Comparison of ENCODE assay signal across 16 cellular contexts in the genomic region with DNA sequence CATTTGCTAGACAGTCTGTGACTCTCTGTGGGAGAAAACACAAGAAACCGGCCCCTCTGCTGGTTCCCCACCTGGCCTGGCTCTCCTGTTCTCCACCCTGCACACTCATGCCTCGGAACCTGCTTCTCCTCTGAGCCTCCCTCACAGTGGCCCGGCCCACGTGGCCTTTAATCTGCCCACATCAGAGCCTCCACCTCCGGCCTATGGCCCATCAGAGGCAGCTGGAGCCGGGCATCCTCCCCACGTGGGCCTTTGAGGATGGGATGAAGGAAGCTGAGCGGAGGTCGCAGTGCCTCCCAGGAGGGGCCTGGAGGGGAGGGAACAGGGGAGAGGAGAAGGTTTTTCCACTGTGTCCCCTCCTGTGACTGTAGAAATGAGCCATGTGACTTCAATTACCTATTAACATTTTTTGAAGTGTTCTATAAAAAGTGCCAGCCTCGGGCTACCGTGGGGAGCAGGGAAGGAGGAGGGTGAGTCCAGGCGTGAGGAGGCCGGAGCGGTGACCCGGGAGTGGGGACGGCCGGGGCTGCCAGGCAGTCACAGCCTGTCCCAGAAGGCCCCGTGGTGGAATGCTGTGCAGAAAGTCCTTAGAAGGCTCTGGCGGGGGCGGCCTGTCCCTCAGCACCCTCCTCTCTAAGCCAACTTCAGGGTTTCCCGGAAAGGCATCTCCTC. TPM values are rescaled to one million over a fixed set of nuclear protein-coding genes. Genes with fewer than 3 reads are reported as not detected.
DNase-seq lines count a peak whose midpoint lies in the region; ATAC-seq, FAIRE-seq and TF ChIP-seq lines count a peak whose summit lies in the region.
"Had no signal": no experiment of that assay in that cellular context is flagged by ENCODE, and none has a peak within 500 bp of the region (broad histone marks: within the 10 kb centered on the region; RNA-seq: fewer than 3 reads in every experiment).

No MANE protein-coding gene starts in this region.

- H3K4me2 ChIP-seq in IMR-90 (ENCODE audit: low read depth, low read length) (no peak overlapping the region), H1 (ENCODE audit: insufficient read depth in 1 of 2, low read depth in 2 of 2, low read length in 2 of 2) (no peak overlapping the region), mesenchymal stem cell (ENCODE audit: low read length, poor library complexity, severe bottlenecking) (no peak overlapping the region)

- POLR2A ChIA-PET in IMR-90 (lab: Charles Lee; ENCODE audit: unreplicated experiment) (no interaction called here), H1 (lab: Charles Lee; ENCODE audit: partially characterized antibody) (interaction anchor here (0.8 to 4.0 kb wide), 5 partner anchors 8 to 29 kb away, joined by 3 to 15 read pairs (median 13); a partner anchor contains a TSS)

- H3K27me3 Mint-ChIP-seq in Calu3 (ENCODE audit: unreplicated experiment), result peaks cover 13% of the 10 kb centered on the region
- H3K27me3 Mint-ChIP-seq: activated T-cell treated with anti-CD3 and anti-CD28 coated beads, Interleukin-2, amount 50 U/mL, for 24 hours; stimulated activated naive CD8-positive, alpha-beta T cell treated with anti-CD3 and anti-CD28 coated beads, Interleukin-15, amount 100 ng/mL, for 72 hours had no signal

- H3K9ac ChIP-seq in IMR-90 (ENCODE audit: low read depth, low read length) (no peak overlapping the region), H1 (replicated peaks in 1 of 4; ENCODE audit: extremely low read depth in 1 of 4, low read depth in 3 of 4, low read length in 3 of 4) (no peak overlapping the region; a peak in 1 of 7 replicates), mesenchymal stem cell (ENCODE audit: low read length) (no peak overlapping the region)
- H3K9ac ChIP-seq: parathyroid adenoma had no signal

- in situ Hi-C loops in IMR-90 (cut with MboI; ENCODE audit: low sequenced_read_pairs), result no loop called here

- no peak overlapping the region for H4K91ac ChIP-seq in IMR-90 (ENCODE audit: insufficient read depth, low read depth, low read length)
- no peak overlapping the region for H4K91ac ChIP-seq in H1 (replicated peaks; ENCODE audit: insufficient read length, low read length)
- peak overlapping the region; percentile 55 for H4K91ac ChIP-seq in mesenchymal stem cell (ENCODE audit: low read length)

- H3K23me2 ChIP-seq in H1 (ENCODE audit: low read depth, low read length), result no peaks in the 10 kb centered on the region; the same call in 1 of the 2 replicates

- ATAC-seq in IMR-90 (ENCODE audit: low read depth) (no peak; the same call in 1 of the 2 replicates), GM21360 (IDR thresholded peaks at IDR 0.05; ENCODE audit: unreplicated experiment) (no peak), GM18520 (IDR thresholded peaks at IDR 0.05; ENCODE audit: unreplicated experiment) (no peak)
- ATAC-seq: stimulated activated naive CD8-positive, alpha-beta T cell treated with anti-CD3 and anti-CD28 coated beads, Interleukin-15, amount 100 ng/mL, for 72 hours had no signal

- H3K9me3 ChIP-seq in IMR-90 (ENCODE audit: control insufficient read depth, insufficient read depth, low read length) (no peaks in the 10 kb centered on the region), H1 (ENCODE audit: insufficient read depth in 2 of 2, low read depth in 1 of 2, low read length in 1 of 2) (no peaks in the 10 kb centered on the region), mesenchymal stem cell (ENCODE audit: control insufficient read depth, low read length) (no peaks in the 10 kb centered on the region), tibial artery (no peaks in the 10 kb centered on the region)

- no peak for TF ChIP-seq POLR2A in IMR-90 (IDR thresholded peaks at IDR 0.05; ENCODE audit: low read depth, low read length)
- no peak for TF ChIP-seq POLR2A in H1 (IDR thresholded peaks at IDR 0.05; ENCODE audit: control extremely low read depth in 1 of 2, low read depth in 2 of 2, low read length in 2 of 2)

- H3K56ac ChIP-seq in IMR-90 (ENCODE audit: extremely low read depth, insufficient read depth, low read length) (no peak overlapping the region), H1 (replicated peaks; ENCODE audit: insufficient read length, low read depth, low read length) (no peak overlapping the region)

- no peak overlapping the region for H3K27ac Mint-ChIP-seq in Calu3 (ENCODE audit: unreplicated experiment)
- H3K27ac Mint-ChIP-seq: activated T-cell treated with anti-CD3 and anti-CD28 coated beads, Interleukin-2, amount 50 U/mL, for 24 hours had no signal

- H2BK5ac ChIP-seq in IMR-90 (ENCODE audit: low read depth, low read length, poor library complexity, severe bottlenecking), result no peak overlapping the region
- no peak overlapping the region for H2BK5ac ChIP-seq in H1 (ENCODE audit: low read depth, low read length)
- H2BK5ac ChIP-seq in mesenchymal stem cell (ENCODE audit: low read depth, low read length, poor library complexity, severe bottlenecking), result no peak overlapping the region

- H3K4me3 Mint-ChIP-seq in Calu3 (ENCODE audit: low read depth, unreplicated experiment), result no peak overlapping the region
- H3K4me3 Mint-ChIP-seq: activated T-cell treated with anti-CD3 and anti-CD28 coated beads, Interleukin-2, amount 50 U/mL, for 24 hours; CD8-positive, alpha-beta memory T cell; stimulated activated naive CD8-positive, alpha-beta T cell treated with anti-CD3 and anti-CD28 coated beads, Interleukin-15, amount 100 ng/mL, for 72 hours had no signal

- H3K79me1 ChIP-seq in IMR-90 (ENCODE audit: low read depth in 1 of 2, low read length in 2 of 2) (no peaks in the 10 kb centered on the region), H1 (ENCODE audit: low read depth, low read length) (no peaks in the 10 kb centered on the region), mesenchymal stem cell (replicated peaks; ENCODE audit: low read length, poor library complexity, severe bottlenecking) (no peaks in the 10 kb centered on the region)

- H3K4me1 ChIP-seq in IMR-90 (ENCODE audit: control insufficient read depth, insufficient read depth, low read length), result peaks cover 6% of the 10 kb centered on the region
- peaks cover 0 to 4% (median 1%) of the 10 kb centered on the region in 4 experiments; a peak in 1 of 7 replicates for H3K4me1 ChIP-seq in H1 (replicated peaks in 1 of 4; ENCODE audit: control insufficient read depth in 3 of 4, insufficient read depth in 4 of 4, low read length in 3 of 4)
- peaks cover 8% of the 10 kb centered on the region for H3K4me1 ChIP-seq in mesenchymal stem cell (ENCODE audit: control insufficient read depth, insufficient read depth, low read depth, low read length)
- peaks cover 0 to 28% (median 23%) of the 10 kb centered on the region in 4 donors for H3K4me1 ChIP-seq in tibial artery
- H3K4me1 ChIP-seq: parathyroid adenoma had no signal

- H2AK5ac ChIP-seq in IMR-90 (ENCODE audit: low read depth, low read length) (peak overlapping the region; percentile 13; the same call in 1 of the 2 replicates), H1 (ENCODE audit: low read depth, low read length) (no peak overlapping the region), mesenchymal stem cell (ENCODE audit: low read length, severe bottlenecking) (no peak overlapping the region)

- no peaks in the 10 kb centered on the region for H4K20me1 ChIP-seq in IMR-90 (ENCODE audit: insufficient read depth, low read length)
- H4K20me1 ChIP-seq in H1 (replicated peaks in 1 of 2; ENCODE audit: control insufficient read depth in 1 of 2, insufficient read depth in 2 of 2, low read length in 2 of 2), result no peaks in the 10 kb centered on the region

- H2BK12ac ChIP-seq in H1 (ENCODE audit: low read depth, low read length) (0 out of 2 replicates have a peak overlapping the region, but pooled peaks have one; percentile 23), mesenchymal stem cell (ENCODE audit: low read length in 2 of 2) (peak overlapping the region in 1 of 2 experiments; percentile 95)

- H3K9me3 Mint-ChIP-seq in Calu3 (ENCODE audit: low read depth, unreplicated experiment), result no peaks in the 10 kb centered on the region
- H3K9me3 Mint-ChIP-seq: activated T-cell treated with anti-CD3 and anti-CD28 coated beads, Interleukin-2, amount 50 U/mL, for 24 hours; stimulated activated naive CD8-positive, alpha-beta T cell treated with anti-CD3 and anti-CD28 coated beads, Interleukin-15, amount 100 ng/mL, for 72 hours had no signal

- TF ChIP-seq RAD21 in IMR-90 (IDR thresholded peaks at IDR 0.05; ENCODE audit: low read length) (no peak), H1 (IDR thresholded peaks at IDR 0.05 in 1 of 2, conservative IDR thresholded peaks at IDR 0.05 in 1 of 2; ENCODE audit: low read depth in 2 of 2, low read length in 2 of 2) (no peak)

- no peak overlapping the region for H2AK9ac ChIP-seq in IMR-90 (replicated peaks; ENCODE audit: low read depth, low read length, poor library complexity)

- no peak overlapping the region for H3K23ac ChIP-seq in IMR-90 (ENCODE audit: low read depth, low read length)
- H3K23ac ChIP-seq in H1 (ENCODE audit: insufficient read length), result no peak overlapping the region
- H3K23ac ChIP-seq in mesenchymal stem cell (ENCODE audit: low read length in 2 of 2), result no peak overlapping the region

- BruUV-seq in IMR-90 (replicated peaks; lab: Mats Ljungman, UMichigan), result no TSS peak
- no TSS peak for BruUV-seq in Calu3 (replicated peaks; lab: Mats Ljungman, UMichigan)

- H3K4me1 Mint-ChIP-seq in Calu3 (ENCODE audit: low read depth, unreplicated experiment), result peaks cover 15% of the 10 kb centered on the region

- H3K36me3 ChIP-seq in IMR-90 (ENCODE audit: control insufficient read depth, insufficient read depth, low read length) (no peaks in the 10 kb centered on the region), H1 (ENCODE audit: control insufficient read depth in 2 of 4, insufficient read depth in 4 of 4, low read length in 3 of 4) (no peaks in the 10 kb centered on the region), mesenchymal stem cell (ENCODE audit: control insufficient read depth in 1 of 2, insufficient read depth in 2 of 2, low read depth in 1 of 2, low read length in 2 of 2) (no peaks in the 10 kb centered on the region), tibial artery (no peaks in the 10 kb centered on the region)

- no peak for FAIRE-seq in H1 (lab: Jason Lieb, UNC)

- H2BK20ac ChIP-seq in IMR-90 (ENCODE audit: low read depth, low read length), result no peak overlapping the region
- H2BK20ac ChIP-seq in H1 (ENCODE audit: low read length), result no peak overlapping the region

- no peak overlapping the region for H3K27ac ChIP-seq in IMR-90 (ENCODE audit: insufficient read depth, low read length)
- no peak overlapping the region for H3K27ac ChIP-seq in H1 (ENCODE audit: low read depth, low read length)
- no peak overlapping the region for H3K27ac ChIP-seq in mesenchymal stem cell (ENCODE audit: low read length, poor library complexity, severe bottlenecking)
- peak overlapping the region; percentile 76 to 83 for H3K27ac ChIP-seq in tibial artery
- H3K27ac ChIP-seq: HL-60, parathyroid adenoma had no signal

- intact Hi-C loops in IMR-90 (cut with micrococcal nuclease) (no loop called here), tibial artery (cut with DNase I; ENCODE audit: low total_unique reads) (no loop called here), Calu3 (cut with micrococcal nuclease; ENCODE audit: unreplicated experiment) (no loop called here)

- H2BK15ac ChIP-seq in IMR-90 (ENCODE audit: low read depth, low read length), result no peak overlapping the region
- no peak overlapping the region for H2BK15ac ChIP-seq in H1 (ENCODE audit: low read length)
- H2BK15ac ChIP-seq in mesenchymal stem cell (ENCODE audit: low read depth, poor library complexity, severe bottlenecking), result no peak overlapping the region

- TF ChIP-seq CTCF in IMR-90 (conservative IDR thresholded peaks at IDR 0.05; ENCODE audit: low read depth, low read length), result no peak
- TF ChIP-seq CTCF in H1 (IDR thresholded peaks at IDR 0.05; ENCODE audit: control extremely low read depth in 1 of 3, insufficient read depth in 1 of 3, low read depth in 1 of 3, low read length in 3 of 3), result no peak
- no peak for TF ChIP-seq CTCF in tibial artery (IDR thresholded peaks at IDR 0.05)
- TF ChIP-seq CTCF in Calu3 (IDR thresholded peaks at IDR 0.05; ENCODE audit: unreplicated experiment), result no peak

- dilution Hi-C loops in IMR-90 (cut with HindIII; ENCODE audit: low sequenced_read_pairs, unreplicated experiment), result no loop called here

- DNase-seq in IMR-90 (no peak), H1 (ENCODE audit: low read depth in 1 of 2, low spot score in 2 of 2) (peak in 1 of 2 experiments; percentile 55), mesenchymal stem cell (no peak), tibial artery (peak; percentile 64 to 92), mesenteric fat pad (ENCODE audit: low spot score) (no peak), Calu3 (no peak)
- DNase-seq: activated T-cell treated with anti-CD3 and anti-CD28 coated beads, Interleukin-2, amount 50 U/mL, for 24 hours; CD8-positive, alpha-beta memory T cell; left colon; MV-4-11; NCI-H69; stimulated activated naive CD8-positive, alpha-beta T cell treated with anti-CD3 and anti-CD28 coated beads, Interleukin-15, amount 100 ng/mL, for 72 hours had no signal

- no peaks in the 10 kb centered on the region for H3K9me1 ChIP-seq in IMR-90 (ENCODE audit: insufficient read depth, low read length)

- no peak overlapping the region for H3K14ac ChIP-seq in IMR-90 (replicated peaks; ENCODE audit: low read depth, low read length)
- no peak overlapping the region for H3K14ac ChIP-seq in H1 (ENCODE audit: insufficient read length)
- no peak overlapping the region for H3K14ac ChIP-seq in mesenchymal stem cell (ENCODE audit: low read length in 2 of 2)

- H4K8ac ChIP-seq in IMR-90 (ENCODE audit: low read depth in 2 of 2, low read length in 2 of 2) (no peak overlapping the region), H1 (ENCODE audit: extremely low read depth, insufficient read depth, low read length) (peak overlapping the region; percentile 84), mesenchymal stem cell (ENCODE audit: low read length) (peak overlapping the region; percentile 35)

- no peak for TF ChIP-seq EP300 in H1 (IDR thresholded peaks at IDR 0.05; ENCODE audit: borderline replicate concordance in 1 of 2, low read depth in 2 of 2, low read length in 2 of 2)

- H2AFZ ChIP-seq in IMR-90 (replicated peaks; ENCODE audit: low read length, poor library complexity) (peak overlapping the region; percentile 12), H1 (ENCODE audit: low read length) (peak overlapping the region; percentile 86; the same call in 1 of the 2 replicates), mesenchymal stem cell (ENCODE audit: low read depth, low read length) (no peak overlapping the region)
- H2AFZ ChIP-seq: parathyroid adenoma had no signal

- H3K27me3 ChIP-seq in IMR-90 (ENCODE audit: control insufficient read depth, insufficient read depth, low read length) (no peaks in the 10 kb centered on the region), H1 (replicated peaks in 1 of 4; ENCODE audit: control insufficient read depth in 3 of 4, extremely low read depth in 1 of 4, insufficient read depth in 3 of 4, low read length in 3 of 4) (no peaks in the 10 kb centered on the region), mesenchymal stem cell (ENCODE audit: control insufficient read depth in 1 of 2, insufficient read depth in 1 of 2, low read length in 2 of 2) (peaks cover 0 to 6% of the 10 kb centered on the region in 2 experiments), tibial artery (no peaks in the 10 kb centered on the region)

- H3K36me3 Mint-ChIP-seq in Calu3 (ENCODE audit: insufficient read depth, unreplicated experiment), result no peaks in the 10 kb centered on the region
- H3K36me3 Mint-ChIP-seq: CD8-positive, alpha-beta memory T cell had no signal

- H4K5ac ChIP-seq in IMR-90 (ENCODE audit: low read depth, low read length) (no peak overlapping the region), H1 (ENCODE audit: insufficient read length, low read depth, low read length) (no peak overlapping the region)

- H3K4ac ChIP-seq in IMR-90 (ENCODE audit: low read depth, low read length), result no peak overlapping the region
- no peak overlapping the region for H3K4ac ChIP-seq in H1 (replicated peaks; ENCODE audit: insufficient read length, low read depth, low read length)
- H3K4ac ChIP-seq in mesenchymal stem cell (ENCODE audit: low read depth in 1 of 2, low read length in 2 of 2), result no peak overlapping the region

- no peaks in the 10 kb centered on the region for H3K79me2 ChIP-seq in H1 (ENCODE audit: control insufficient read depth in 1 of 2, insufficient read depth in 2 of 2, low read length in 2 of 2)
- H3K79me2 ChIP-seq: parathyroid adenoma had no signal

- H2BK120ac ChIP-seq in IMR-90 (ENCODE audit: low read depth, low read length), result no peak overlapping the region
- H2BK120ac ChIP-seq in H1 (replicated peaks; ENCODE audit: low read depth, low read length), result no peak overlapping the region
- no peak overlapping the region for H2BK120ac ChIP-seq in mesenchymal stem cell (ENCODE audit: low read depth, low read length)

- no peak overlapping the region for H3K18ac ChIP-seq in IMR-90 (ENCODE audit: low read depth, low read length)
- H3K18ac ChIP-seq in H1 (ENCODE audit: extremely low read depth, low read length), result no peak overlapping the region; the same call in 1 of the 2 replicates
- no peak overlapping the region for H3K18ac ChIP-seq in mesenchymal stem cell (ENCODE audit: low read depth in 1 of 2, low read length in 2 of 2)

- H3K4me3 ChIP-seq in IMR-90 (ENCODE audit: insufficient read depth, low read depth, low read length) (no peak overlapping the region), H1 (ENCODE audit: extremely low read depth in 1 of 4, insufficient read depth in 2 of 4, low read depth in 3 of 4, low read length in 4 of 4) (no peak overlapping the region), mesenchymal stem cell (ENCODE audit: insufficient read depth in 1 of 2, low read depth in 1 of 2, low read length in 2 of 2) (no peak overlapping the region), tibial artery (no peak overlapping the region)

- no CpG with 5 or more reads among the region's 21 CpGs for WGBS in IMR-90 (ENCODE audit: extremely low coverage in 2 of 2, insufficient read length in 1 of 2), 2 experiments
- 81% methylated on average over 19 of the region's 21 CpGs; no CpG with 5 or more reads in 1 of the 2 experiments for WGBS in H1 (ENCODE audit: extremely low coverage in 1 of 2, insufficient coverage in 1 of 2, insufficient read length in 1 of 2, insufficient replicate concordance in 2 of 2, low coverage in 1 of 2, low lambda C conversion rate in 2 of 2, missing lambda C conversion rate in 1 of 2), 2 experiments
- WGBS in mesenchymal stem cell, result 62% methylated on average over 20 of the region's 21 CpGs

- CTCF ChIA-PET in IMR-90 (lab: Yijun Ruan, JAX), result no interaction called here
- CTCF ChIA-PET in H1 (lab: Charles Lee; ENCODE audit: partially characterized antibody), result interaction anchor here (0.9 to 2.0 kb wide), 4 partner anchors 33 to 64 kb away, joined by 3 to 5 read pairs (median 5); no protein-coding TSS in a partner anchor
- CTCF ChIA-PET in Calu3 (lab: Charles Lee), result no interaction called here

RNA-seq across cellular contexts. Expression of a gene that starts 24.6 kb away (rescaled TPM):
- 105 and 142 TPM in 2 replicates for total RNA-seq in IMR-90 (2012; rRNA removed)
- polyA plus RNA-seq in IMR-90 (2012; rRNA removed), result 155 and 171 TPM in 2 replicates
- polyA plus RNA-seq in IMR-90 (2012; cell fraction: cytosol; rRNA removed), result 117 and 213 TPM in 2 replicates
- 88.4 and 128 TPM in 2 replicates for polyA plus RNA-seq in IMR-90 (2012; cell fraction: nucleus; rRNA removed; ENCODE audit: low replicate concordance)
- 290 and 291 TPM in 2 replicates for total RNA-seq in H1 (2021; fragmentation: NEBNext Ultra II Directional; extraction: Animal tissue kit (Norgen Biotek cat#: 25700))
- polyA plus RNA-seq in H1 (2011; rRNA removed), result 351 and 475 TPM in 2 replicates
- 305 TPM for polyA plus RNA-seq in H1 (2011; cell fraction: cytosol; rRNA removed)
- 293 TPM for polyA plus RNA-seq in H1 (2011; cell fraction: nucleus; rRNA removed)
- 192 to 294 TPM (median 290 TPM) in 4 replicates for polyA plus RNA-seq in H1 (2012, experiment 1 of 2)
- 364 TPM for polyA plus RNA-seq in H1 (2012, experiment 2 of 2)
- 328 TPM for polyA plus RNA-seq in H1 (2013, experiment 1 of 2)
- polyA plus RNA-seq in H1 (2013, experiment 2 of 2), result 322 TPM
- 271 and 323 TPM in 2 replicates for polyA minus RNA-seq in H1 (2011; rRNA and poly(A)+ RNA removed)
- 153 TPM for polyA minus RNA-seq in H1 (2011; cell fraction: cytosol; rRNA and poly(A)+ RNA removed)
- 89.0 TPM for polyA minus RNA-seq in H1 (2011; cell fraction: nucleus; rRNA and poly(A)+ RNA removed)
- 164 TPM for polyA plus RNA-seq in mesenchymal stem cell (2013, experiment 1 of 2)
- polyA plus RNA-seq in mesenchymal stem cell (2013, experiment 2 of 2), result 163 TPM
- 168 TPM for total RNA-seq in mesenteric fat pad
- 237 and 250 TPM in 2 replicates for total RNA-seq in Calu3 (2022)

RNA-seq across cellular contexts. Expression of a gene that starts 37.6 kb away (rescaled TPM):
- total RNA-seq in IMR-90 (2012; rRNA removed) (134 and 144 TPM in 2 replicates), mesenteric fat pad (228 TPM), Calu3 (2022) (180 and 184 TPM in 2 replicates)
- polyA plus RNA-seq in IMR-90 (2012; rRNA removed) (274 and 374 TPM in 2 replicates), H1 (2011; rRNA removed) (211 and 314 TPM in 2 replicates)
- 459 and 604 TPM in 2 replicates for polyA plus RNA-seq in IMR-90 (2012; cell fraction: cytosol; rRNA removed)
- 129 and 153 TPM in 2 replicates for polyA plus RNA-seq in IMR-90 (2012; cell fraction: nucleus; rRNA removed; ENCODE audit: low replicate concordance)
- total RNA-seq in H1 (2021; fragmentation: NEBNext Ultra II Directional; extraction: Animal tissue kit (Norgen Biotek cat#: 25700)), result 195 and 205 TPM in 2 replicates
- 183 TPM for polyA plus RNA-seq in H1 (2011; cell fraction: cytosol; rRNA removed)
- polyA plus RNA-seq in H1 (2011; cell fraction: nucleus; rRNA removed), result 172 TPM
- 204 to 246 TPM (median 221 TPM) in 4 replicates for polyA plus RNA-seq in H1 (2012, experiment 1 of 2)
- polyA plus RNA-seq in H1 (2012, experiment 2 of 2), result 496 TPM
- polyA plus RNA-seq in H1 (2013, experiment 1 of 2), result 196 TPM
- polyA plus RNA-seq in H1 (2013, experiment 2 of 2), result 195 TPM
- polyA minus RNA-seq in H1 (2011; rRNA and poly(A)+ RNA removed), result 50.4 and 60.7 TPM in 2 replicates
- 76.3 TPM for polyA minus RNA-seq in H1 (2011; cell fraction: cytosol; rRNA and poly(A)+ RNA removed)
- 54.4 TPM for polyA minus RNA-seq in H1 (2011; cell fraction: nucleus; rRNA and poly(A)+ RNA removed)
- polyA plus RNA-seq in mesenchymal stem cell (2013, experiment 1 of 2), result 284 TPM
- polyA plus RNA-seq in mesenchymal stem cell (2013, experiment 2 of 2), result 308 TPM

RNA-seq across cellular contexts. Expression of a gene that starts 47.8 kb away (rescaled TPM):
- total RNA-seq in IMR-90 (2012; rRNA removed) (28.9 and 29.0 TPM in 2 replicates), mesenteric fat pad (53.3 TPM), Calu3 (2022) (84.8 and 87.8 TPM in 2 replicates)
- polyA plus RNA-seq in IMR-90 (2012; rRNA removed) (16.4 and 18.7 TPM in 2 replicates), H1 (2011; rRNA removed) (29.7 and 32.0 TPM in 2 replicates)
- polyA plus RNA-seq in IMR-90 (2012; cell fraction: cytosol; rRNA removed), result 10.3 and 12.5 TPM in 2 replicates
- 17.8 and 19.1 TPM in 2 replicates for polyA plus RNA-seq in IMR-90 (2012; cell fraction: nucleus; rRNA removed; ENCODE audit: low replicate concordance)
- 62.2 and 64.5 TPM in 2 replicates for total RNA-seq in H1 (2021; fragmentation: NEBNext Ultra II Directional; extraction: Animal tissue kit (Norgen Biotek cat#: 25700))
- polyA plus RNA-seq in H1 (2011; cell fraction: cytosol; rRNA removed), result 20.2 TPM
- polyA plus RNA-seq in H1 (2011; cell fraction: nucleus; rRNA removed), result 32.5 TPM
- 30.6 to 36.0 TPM (median 33.4 TPM) in 4 replicates for polyA plus RNA-seq in H1 (2012, experiment 1 of 2)
- 4.1 TPM for polyA plus RNA-seq in H1 (2012, experiment 2 of 2)
- polyA plus RNA-seq in H1 (2013, experiment 1 of 2), result 33.6 TPM
- 30.9 TPM for polyA plus RNA-seq in H1 (2013, experiment 2 of 2)
- polyA minus RNA-seq in H1 (2011; rRNA and poly(A)+ RNA removed), result 60.3 and 66.3 TPM in 2 replicates
- polyA minus RNA-seq in H1 (2011; cell fraction: cytosol; rRNA and poly(A)+ RNA removed), result 34.9 TPM
- polyA minus RNA-seq in H1 (2011; cell fraction: nucleus; rRNA and poly(A)+ RNA removed), result 78.8 TPM
- polyA plus RNA-seq in mesenchymal stem cell (2013, experiment 1 of 2), result 40.0 TPM
- 36.9 TPM for polyA plus RNA-seq in mesenchymal stem cell (2013, experiment 2 of 2)

Comparison
In these comparisons a context has a peak if more than half of its experiments do, and no peak if none do; other contexts are left out.
1. DNase-seq: peak in tibial artery (2 of 2); none in IMR-90 (single experiment), mesenchymal stem cell (single experiment), mesenteric fat pad (single experiment) and Calu3 (single experiment).
2. H3K27ac ChIP-seq: peak in tibial artery (2 of 2); none in IMR-90 (single experiment), H1 (single experiment) and mesenchymal stem cell (single experiment).
3. H4K8ac ChIP-seq: peak in H1 (single experiment) and mesenchymal stem cell (single experiment); none in IMR-90 (0 of 2).